In genomic region chr7:148397056-148397455, GRCh38 we compare ENCODE assay signal across 23 cellular contexts.
"Had no signal": no experiment of that assay in that cellular context is flagged by ENCODE, and none has a peak within 500 bp of the region (broad histone marks: within the 10 kb centered on the region; RNA-seq: fewer than 3 reads in every experiment).

No MANE protein-coding gene starts in this region.

- H3K4me3 ChIP-seq: coronary artery, esophagus squamous epithelium, lower lobe of right lung, right lobe of liver, suprapubic skin, transverse colon, upper lobe of right lung, uterus had no signal

- H3K79me2 ChIP-seq: parathyroid adenoma had no signal

- H3K36me3 ChIP-seq: esophagus squamous epithelium, lower lobe of right lung, right lobe of liver, suprapubic skin, transverse colon, upper lobe of right lung, uterus had no signal

- H3K4me3 Mint-ChIP-seq: natural killer cell; neural crest cell; stimulated activated naive CD8-positive, alpha-beta T cell treated with anti-CD3 and anti-CD28 coated beads, Interleukin-15, amount 100 ng/mL, for 72 hours had no signal

- H3K9me3 ChIP-seq: esophagus squamous epithelium, lower lobe of right lung, right lobe of liver, suprapubic skin, transverse colon, upper lobe of right lung, uterus had no signal

- H3K27me3 ChIP-seq: right lobe of liver, uterus had no signal

- H2AFZ ChIP-seq: parathyroid adenoma had no signal

- DNase-seq: dermis blood vessel endothelial cell; effector memory CD4-positive, alpha-beta T cell; esophagus squamous epithelium; foreskin melanocyte; hypothalamus; left ventricle myocardium superior; lower lobe of right lung; natural killer cell; right lobe of liver; small intestine; stimulated activated CD4-positive, alpha-beta T cell treated with anti-CD3 and anti-CD28 coated beads, Interleukin-15, amount 100 ng/mL, for 24 hours; stimulated activated CD4-positive, alpha-beta T cell treated with anti-CD3 and anti-CD28 coated beads, Interleukin-4, amount 100 ng/mL, for 1 hour; stimulated activated CD8-positive, alpha-beta memory T cell treated with anti-CD3 and anti-CD28 coated beads, Interleukin-4, amount 100 ng/mL, for 48 hours; stimulated activated naive CD4-positive, alpha-beta T cell; stimulated activated naive CD8-positive, alpha-beta T cell treated with anti-CD3 and anti-CD28 coated beads, Interleukin-15, amount 100 ng/mL, for 72 hours; transverse colon; upper lobe of right lung; uterus had no signal

- H3K27ac ChIP-seq: coronary artery, esophagus squamous epithelium, lower lobe of right lung, parathyroid adenoma, right lobe of liver, suprapubic skin, transverse colon, upper lobe of right lung, uterus had no signal

- H3K4me1 Mint-ChIP-seq: stimulated activated naive CD8-positive, alpha-beta T cell treated with anti-CD3 and anti-CD28 coated beads, Interleukin-15, amount 100 ng/mL, for 72 hours had no signal

- H3K36me3 Mint-ChIP-seq: natural killer cell had no signal

- H3K9ac ChIP-seq: parathyroid adenoma had no signal

- H3K4me1 ChIP-seq: lower lobe of right lung, parathyroid adenoma, right lobe of liver, suprapubic skin, transverse colon, upper lobe of right lung, uterus had no signal

- H3K9me3 Mint-ChIP-seq: natural killer cell; neural crest cell; stimulated activated naive CD8-positive, alpha-beta T cell treated with anti-CD3 and anti-CD28 coated beads, Interleukin-15, amount 100 ng/mL, for 72 hours had no signal

- ATAC-seq: left ventricle myocardium superior; lower lobe of right lung; natural killer cell; right lobe of liver; stimulated activated naive CD8-positive, alpha-beta T cell treated with anti-CD3 and anti-CD28 coated beads, Interleukin-15, amount 100 ng/mL, for 72 hours; upper lobe of right lung had no signal

- H3K27ac Mint-ChIP-seq: natural killer cell; progenitor cell of endocrine pancreas; stimulated activated naive CD8-positive, alpha-beta T cell treated with anti-CD3 and anti-CD28 coated beads, Interleukin-15, amount 100 ng/mL, for 72 hours had no signal
